In the genomic region with DNA sequence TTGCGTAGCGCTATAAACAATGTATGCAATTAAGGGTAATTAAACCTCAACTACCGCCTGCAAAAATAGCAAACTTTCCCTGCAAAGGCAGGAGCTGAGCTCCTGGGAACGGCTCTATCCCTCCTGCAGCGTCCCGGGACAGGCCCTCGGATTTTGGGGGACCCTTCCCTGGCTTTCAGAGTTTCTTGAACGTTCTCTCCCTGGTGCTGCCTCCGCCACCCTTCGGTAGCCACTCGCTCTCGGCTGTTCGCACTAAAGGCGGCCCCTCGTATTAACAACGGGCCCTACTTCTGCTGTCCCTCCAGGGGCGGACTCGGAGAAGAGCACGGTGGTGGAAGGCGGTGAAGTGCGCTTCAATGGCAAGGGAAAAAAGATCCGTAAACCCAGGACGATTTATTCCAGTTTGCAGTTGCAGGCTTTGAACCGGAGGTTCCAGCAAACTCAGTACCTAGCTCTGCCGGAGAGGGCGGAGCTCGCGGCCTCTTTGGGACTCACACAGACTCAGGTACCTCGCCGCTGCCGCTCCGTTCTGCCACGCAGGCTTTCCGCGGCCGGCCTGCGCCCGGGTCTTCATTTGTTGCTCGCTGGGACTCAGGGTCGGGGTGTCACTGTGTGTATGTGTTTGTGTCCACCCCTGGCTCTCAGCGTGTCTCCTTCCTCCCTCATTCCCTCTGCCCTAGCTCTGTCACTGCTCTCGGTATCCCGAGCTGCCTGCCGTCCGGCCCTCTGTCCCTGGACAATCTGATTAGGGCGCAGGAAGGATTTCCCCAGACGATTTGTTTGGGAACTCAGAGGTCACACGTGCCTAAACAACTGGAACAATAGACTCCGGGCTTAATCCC, we compare ENCODE assay signal across 9 cellular contexts. TPM values are rescaled to one million over a fixed set of nuclear protein-coding genes. Genes with fewer than 3 reads are reported as not detected.
DNase-seq lines count a peak whose midpoint lies in the region; ATAC-seq and TF ChIP-seq lines count a peak whose summit lies in the region.
"Had no signal": no experiment of that assay in that cellular context is flagged by ENCODE, and none has a peak within 500 bp of the region (broad histone marks: within the 10 kb centered on the region; RNA-seq: fewer than 3 reads in every experiment).

No MANE protein-coding gene starts in this region.

- no peaks in the 10 kb centered on the region for H3K36me3 Mint-ChIP-seq in activated CD8-positive, alpha-beta memory T cell treated with anti-CD3 and anti-CD28 coated beads, Interleukin-2, amount 10 ng/mL, durations not matched to agents 7 days and 5 days
- no peaks in the 10 kb centered on the region for H3K36me3 Mint-ChIP-seq in glutamatergic neuron (ENCODE audit: unreplicated experiment)
- H3K36me3 Mint-ChIP-seq in stimulated activated effector memory CD8-positive, alpha-beta T cell treated with anti-CD3 and anti-CD28 coated beads, Interleukin-12 subunit alpha, Interleukin-12 subunit beta, amount 100 ng/mL, for 72 hours, result peaks cover 42% of the 10 kb centered on the region

- ATAC-seq in activated CD8-positive, alpha-beta memory T cell treated with anti-CD3 and anti-CD28 coated beads, Interleukin-2, amount 10 ng/mL, durations not matched to agents 7 days and 5 days, result no peak
- ATAC-seq in stimulated activated effector memory CD8-positive, alpha-beta T cell treated with anti-CD3 and anti-CD28 coated beads, Interleukin-12 subunit alpha, Interleukin-12 subunit beta, amount 100 ng/mL, for 72 hours, result peak; percentile 62

- DNase-seq in ELR (ENCODE audit: low read depth), result peak; percentile 60
- DNase-seq in Kasumi-1 (lab: John Stamatoyannopoulos, UW), result peak; percentile 39 to 72
- DNase-seq in activated CD8-positive, alpha-beta memory T cell treated with anti-CD3 and anti-CD28 coated beads, Interleukin-2, amount 10 ng/mL, durations not matched to agents 7 days and 5 days, result peak; percentile 69
- DNase-seq in glutamatergic neuron, result peak; percentile 61
- DNase-seq in stimulated activated effector memory CD8-positive, alpha-beta T cell treated with anti-CD3 and anti-CD28 coated beads, Interleukin-12 subunit alpha, Interleukin-12 subunit beta, amount 100 ng/mL, for 72 hours (ENCODE audit: low spot score in 2 of 2), result peak in 1 of 2 donors; percentile 67
- DNase-seq in HCEC 1CT, result no peak
- no peak for DNase-seq in epidermal melanocyte (ENCODE audit: insufficient read length, low spot score)
- DNase-seq in superior temporal gyrus (ENCODE audit: extremely low spot score), result no peak

- H3K27ac Mint-ChIP-seq in activated CD8-positive, alpha-beta memory T cell treated with anti-CD3 and anti-CD28 coated beads, Interleukin-2, amount 10 ng/mL, durations not matched to agents 7 days and 5 days, result peak overlapping the region; percentile 48
- H3K27ac Mint-ChIP-seq in glutamatergic neuron (ENCODE audit: unreplicated experiment), result no peak overlapping the region
- H3K27ac Mint-ChIP-seq in stimulated activated effector memory CD8-positive, alpha-beta T cell treated with anti-CD3 and anti-CD28 coated beads, Interleukin-12 subunit alpha, Interleukin-12 subunit beta, amount 100 ng/mL, for 72 hours, result peak overlapping the region; percentile 37

- CTCF ChIA-PET in activated CD8-positive, alpha-beta memory T cell treated with anti-CD3 and anti-CD28 coated beads, Interleukin-2, amount 10 ng/mL, durations not matched to agents 7 days and 5 days (lab: Charles Lee), result interaction anchor here (1.0 to 4.7 kb wide), 5 partner anchors 9 to 145 kb away, joined by 3 to 43 read pairs (median 11); partner anchors contain the start of gene DLX2

- peaks cover 96% of the 10 kb centered on the region for H3K27me3 Mint-ChIP-seq in activated CD8-positive, alpha-beta memory T cell treated with anti-CD3 and anti-CD28 coated beads, Interleukin-2, amount 10 ng/mL, durations not matched to agents 7 days and 5 days
- peaks cover 59% of the 10 kb centered on the region for H3K27me3 Mint-ChIP-seq in glutamatergic neuron (ENCODE audit: unreplicated experiment)

- H3K9me3 Mint-ChIP-seq in activated CD8-positive, alpha-beta memory T cell treated with anti-CD3 and anti-CD28 coated beads, Interleukin-2, amount 10 ng/mL, durations not matched to agents 7 days and 5 days (ENCODE audit: low read depth), result no peaks in the 10 kb centered on the region
- H3K9me3 Mint-ChIP-seq in glutamatergic neuron (ENCODE audit: unreplicated experiment), result peaks cover 24% of the 10 kb centered on the region
- H3K9me3 Mint-ChIP-seq in stimulated activated effector memory CD8-positive, alpha-beta T cell treated with anti-CD3 and anti-CD28 coated beads, Interleukin-12 subunit alpha, Interleukin-12 subunit beta, amount 100 ng/mL, for 72 hours, result no peaks in the 10 kb centered on the region

- no peak for TF ChIP-seq CTCF in glutamatergic neuron (IDR thresholded peaks at IDR 0.05; ENCODE audit: partially characterized antibody, unreplicated experiment)

- peak overlapping the region; percentile 56 for H3K4me3 Mint-ChIP-seq in activated CD8-positive, alpha-beta memory T cell treated with anti-CD3 and anti-CD28 coated beads, Interleukin-2, amount 10 ng/mL, durations not matched to agents 7 days and 5 days
- H3K4me3 Mint-ChIP-seq in glutamatergic neuron (ENCODE audit: unreplicated experiment), result peak overlapping the region; percentile 76
- H3K4me3 Mint-ChIP-seq in stimulated activated effector memory CD8-positive, alpha-beta T cell treated with anti-CD3 and anti-CD28 coated beads, Interleukin-12 subunit alpha, Interleukin-12 subunit beta, amount 100 ng/mL, for 72 hours, result peak overlapping the region; percentile 77

- peaks cover 49% of the 10 kb centered on the region for H3K4me1 Mint-ChIP-seq in activated CD8-positive, alpha-beta memory T cell treated with anti-CD3 and anti-CD28 coated beads, Interleukin-2, amount 10 ng/mL, durations not matched to agents 7 days and 5 days
- H3K4me1 Mint-ChIP-seq in glutamatergic neuron (ENCODE audit: low read depth, unreplicated experiment), result peaks cover 28% of the 10 kb centered on the region
- H3K4me1 Mint-ChIP-seq in stimulated activated effector memory CD8-positive, alpha-beta T cell treated with anti-CD3 and anti-CD28 coated beads, Interleukin-12 subunit alpha, Interleukin-12 subunit beta, amount 100 ng/mL, for 72 hours, result peaks cover 64% of the 10 kb centered on the region

RNA-seq across cellular contexts. Expression of gene DLX1, which starts 1.3 kb away (rescaled TPM):
- total RNA-seq in activated CD8-positive, alpha-beta memory T cell treated with anti-CD3 and anti-CD28 coated beads, Interleukin-2, amount 10 ng/mL, durations not matched to agents 7 days and 5 days, result not detected
- 0.61 TPM for total RNA-seq in glutamatergic neuron (ENCODE audit: unreplicated experiment)
- total RNA-seq: lung microvascular endothelial cell had no signal

RNA-seq across cellular contexts. Expression of gene DLX2, which starts 16.1 kb away (rescaled TPM):
- total RNA-seq in activated CD8-positive, alpha-beta memory T cell treated with anti-CD3 and anti-CD28 coated beads, Interleukin-2, amount 10 ng/mL, durations not matched to agents 7 days and 5 days, result under 1 TPM in 1 of 2 experiments, not detected in 1; 0.12 TPM
- 1.4 TPM for total RNA-seq in glutamatergic neuron (ENCODE audit: unreplicated experiment)

Comparison
In these comparisons a context has a peak if more than half of its experiments do, and no peak if none do; other contexts are left out.
1. DNase-seq: peak in ELR (single experiment), Kasumi-1 (2 of 2), activated CD8-positive, alpha-beta memory T cell treated with anti-CD3 and anti-CD28 coated beads, Interleukin-2, amount 10 ng/mL, durations not matched to agents 7 days and 5 days (single experiment) and glutamatergic neuron (single experiment); none in HCEC 1CT (single experiment), epidermal melanocyte (single experiment) and superior temporal gyrus (single experiment).
2. Peak in every context shown above with its lines, with median percentiles within 50 percentile points of each other: H3K4me3 Mint-ChIP-seq.